ENCODE assay signal across 1 cellular context in genomic region chr2:71130325-71131260, GRCh38.
A peak's percentile ranks its signal among the peaks of the same experiment; 100 is the strongest.
TF ChIP-seq lines count a peak whose summit lies in the region.

Gene MPHOSPH10, plus strand, starts transcription at chr2:71130634. Its CDS starts 32 bp downstream, at chr2:71130666.

TF ChIP-seq in HepG2, 621 proteins besides CTCF, POLR2A, EP300 and RAD21 (continued from another document and continues in another):
- TF ChIP-seq KAT7 (CRISPR knock-in tag; IDR thresholded peaks at IDR 0.05; ENCODE audit: borderline replicate concordance) (peak; percentile 92; the same call in 1 of the 2 replicates), NR2F1 (CRISPR knock-in tag; IDR thresholded peaks at IDR 0.05) (peak; percentile 11 to 75; a peak in 2 of 4 replicates), ZNF407 (CRISPR knock-in tag; IDR thresholded peaks at IDR 0.05; ENCODE audit: not compliant biosample characterization) (peak; percentile 72), SIN3A (IDR thresholded peaks at IDR 0.05; ENCODE audit: borderline replicate concordance, low read depth, low read length) (peak; percentile 71), ZNF7 (CRISPR knock-in tag; IDR thresholded peaks at IDR 0.05) (no peak), JUN (CRISPR knock-in tag; IDR thresholded peaks at IDR 0.05) (no peak), SPEN (CRISPR knock-in tag; IDR thresholded peaks at IDR 0.05; ENCODE audit: low read depth) (peak; percentile 91), ZNF326 (CRISPR knock-in tag; IDR thresholded peaks at IDR 0.05; ENCODE audit: borderline replicate concordance) (no peak; the same call in 1 of the 2 replicates), ZNF501 (CRISPR knock-in tag; IDR thresholded peaks at IDR 0.05) (peak; percentile 88; the same call in 1 of the 2 replicates), ZNF414 (CRISPR knock-in tag; IDR thresholded peaks at IDR 0.05) (peak; percentile 98; the same call in 1 of the 2 replicates), ZXDC (CRISPR knock-in tag; IDR thresholded peaks at IDR 0.05) (no peak; the same call in 1 of the 2 replicates), SOX6 (IDR thresholded peaks at IDR 0.05) (no peak), SOX6 (CRISPR knock-in tag; IDR thresholded peaks at IDR 0.05) (peak; percentile 80), HNRNPK (IDR thresholded peaks at IDR 0.05; ENCODE audit: low read depth, low read length, poor library complexity, severe bottlenecking) (no peak), ZNF580 (CRISPR knock-in tag; IDR thresholded peaks at IDR 0.05; ENCODE audit: borderline replicate concordance, low read depth) (peak; percentile 91), TCF12 (IDR thresholded peaks at IDR 0.05) (no peak), TCF12 (CRISPR knock-in tag; IDR thresholded peaks at IDR 0.05) (peak; percentile 79; the same call in 1 of the 2 replicates), CCDC6 (CRISPR knock-in tag; IDR thresholded peaks at IDR 0.05) (peak; percentile 95), PITX1 (CRISPR knock-in tag; IDR thresholded peaks at IDR 0.05) (0 out of 2 replicates have a peak, but pooled peaks have one; percentile 39), SNAPC4 (CRISPR knock-in tag; IDR thresholded peaks at IDR 0.05) (0 out of 2 replicates have a peak, but pooled peaks have one; percentile 72), SATB2 (CRISPR knock-in tag; IDR thresholded peaks at IDR 0.05) (peak; percentile 84), HDAC1 (CRISPR knock-in tag; IDR thresholded peaks at IDR 0.05) (peak; percentile 88), ZNF30 (CRISPR knock-in tag; IDR thresholded peaks at IDR 0.05) (peak; percentile 97), ZBTB7A (CRISPR knock-in tag; IDR thresholded peaks at IDR 0.05) (peak; percentile 68; the same call in 1 of the 2 replicates), ZNF512B (CRISPR knock-in tag; IDR thresholded peaks at IDR 0.05; ENCODE audit: borderline replicate concordance) (no peak), NFE2L2 (IDR thresholded peaks at IDR 0.05; ENCODE audit: low read length) (no peak), TRIM24 (CRISPR knock-in tag; IDR thresholded peaks at IDR 0.05) (no peak), ZNF138 (CRISPR knock-in tag; IDR thresholded peaks at IDR 0.05; ENCODE audit: low read depth) (peak; percentile 67), HNF4G (IDR thresholded peaks at IDR 0.05; ENCODE audit: borderline replicate concordance, low read depth, low read length) (no peak), HNF4G (CRISPR knock-in tag; IDR thresholded peaks at IDR 0.05; ENCODE audit: borderline replicate concordance, low read depth) (peak; percentile 49; the same call in 1 of the 2 replicates), MTF1 (CRISPR knock-in tag; IDR thresholded peaks at IDR 0.05) (peak; percentile 75; the same call in 1 of the 2 replicates), FOXM1 (CRISPR knock-in tag; IDR thresholded peaks at IDR 0.05) (no peak; the same call in 1 of the 2 replicates), ZFP1 (CRISPR knock-in tag; IDR thresholded peaks at IDR 0.05) (peak; percentile 35; the same call in 1 of the 2 replicates), ZNF18 (CRISPR knock-in tag; IDR thresholded peaks at IDR 0.05; ENCODE audit: insufficient replicate concordance) (peak; percentile 92), GATAD1 (CRISPR knock-in tag; IDR thresholded peaks at IDR 0.05) (peak; percentile 97), CENPX (CRISPR knock-in tag; IDR thresholded peaks at IDR 0.05) (no peak), BRD4 (CRISPR knock-in tag; IDR thresholded peaks at IDR 0.05) (peak; percentile 89), AHR (CRISPR knock-in tag; IDR thresholded peaks at IDR 0.05) (peak; percentile 78; the same call in 1 of the 2 replicates), ZNF431 (CRISPR knock-in tag; IDR thresholded peaks at IDR 0.05; ENCODE audit: borderline replicate concordance, low read depth) (peak; percentile 49; the same call in 1 of the 2 replicates), ZNF367 (CRISPR knock-in tag; IDR thresholded peaks at IDR 0.05; ENCODE audit: borderline replicate concordance) (0 out of 2 replicates have a peak, but pooled peaks have one; percentile 83), PCBP2 (optimal IDR thresholded peaks at IDR 0.05; ENCODE audit: low read depth, low read length, poor library complexity, severe bottlenecking) (no peak)
